Comparison of ENCODE assay signal across 1 cellular context in the genomic region with DNA sequence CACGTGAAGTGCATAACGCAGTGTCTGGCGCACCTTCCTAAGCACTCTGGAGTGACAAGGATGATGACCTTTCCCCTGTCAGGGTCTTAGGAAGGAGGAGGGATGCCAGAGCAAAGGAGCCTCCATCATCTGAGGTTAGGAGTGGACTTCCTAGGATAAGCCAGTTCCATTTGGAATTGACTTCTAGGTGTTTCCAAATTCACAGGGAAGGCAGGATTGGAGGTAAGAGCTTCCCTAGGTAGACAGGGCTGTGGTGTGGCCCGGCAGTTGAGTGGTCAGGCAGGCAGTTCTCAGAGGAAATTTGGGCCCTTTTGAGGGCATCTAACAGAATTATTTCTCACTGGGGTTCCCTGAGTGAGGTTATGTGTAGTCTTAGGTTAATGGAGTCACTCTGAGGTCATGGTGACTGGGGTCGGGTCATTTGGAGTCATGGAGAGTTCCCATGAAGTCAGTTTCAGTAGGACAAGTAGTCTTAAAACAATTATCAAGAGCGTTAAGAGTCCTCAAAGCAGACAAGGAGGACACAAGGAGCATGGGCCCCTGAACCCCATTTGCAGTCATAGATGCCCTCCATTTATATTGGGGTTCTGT.
TF ChIP-seq lines count a peak whose summit lies in the region.

No MANE protein-coding gene starts in this region.

TF ChIP-seq in HepG2, 621 proteins besides CTCF, POLR2A, EP300 and RAD21:
- TF ChIP-seq POLR2AphosphoS2 (IDR thresholded peaks at IDR 0.05; ENCODE audit: low read depth, low read length) (peak; percentile 23; the same call in 1 of the 2 replicates), RNF2 (conservative IDR thresholded peaks at IDR 0.05; ENCODE audit: low read depth) (no peak), RBM22 (optimal IDR thresholded peaks at IDR 0.05; ENCODE audit: low read length) (peak; percentile 60), POLR2G (IDR thresholded peaks at IDR 0.05; ENCODE audit: low read depth, low read length) (0 out of 2 replicates have a peak, but pooled peaks have one; percentile 40)
- TF ChIP-seq, protein P1, sequence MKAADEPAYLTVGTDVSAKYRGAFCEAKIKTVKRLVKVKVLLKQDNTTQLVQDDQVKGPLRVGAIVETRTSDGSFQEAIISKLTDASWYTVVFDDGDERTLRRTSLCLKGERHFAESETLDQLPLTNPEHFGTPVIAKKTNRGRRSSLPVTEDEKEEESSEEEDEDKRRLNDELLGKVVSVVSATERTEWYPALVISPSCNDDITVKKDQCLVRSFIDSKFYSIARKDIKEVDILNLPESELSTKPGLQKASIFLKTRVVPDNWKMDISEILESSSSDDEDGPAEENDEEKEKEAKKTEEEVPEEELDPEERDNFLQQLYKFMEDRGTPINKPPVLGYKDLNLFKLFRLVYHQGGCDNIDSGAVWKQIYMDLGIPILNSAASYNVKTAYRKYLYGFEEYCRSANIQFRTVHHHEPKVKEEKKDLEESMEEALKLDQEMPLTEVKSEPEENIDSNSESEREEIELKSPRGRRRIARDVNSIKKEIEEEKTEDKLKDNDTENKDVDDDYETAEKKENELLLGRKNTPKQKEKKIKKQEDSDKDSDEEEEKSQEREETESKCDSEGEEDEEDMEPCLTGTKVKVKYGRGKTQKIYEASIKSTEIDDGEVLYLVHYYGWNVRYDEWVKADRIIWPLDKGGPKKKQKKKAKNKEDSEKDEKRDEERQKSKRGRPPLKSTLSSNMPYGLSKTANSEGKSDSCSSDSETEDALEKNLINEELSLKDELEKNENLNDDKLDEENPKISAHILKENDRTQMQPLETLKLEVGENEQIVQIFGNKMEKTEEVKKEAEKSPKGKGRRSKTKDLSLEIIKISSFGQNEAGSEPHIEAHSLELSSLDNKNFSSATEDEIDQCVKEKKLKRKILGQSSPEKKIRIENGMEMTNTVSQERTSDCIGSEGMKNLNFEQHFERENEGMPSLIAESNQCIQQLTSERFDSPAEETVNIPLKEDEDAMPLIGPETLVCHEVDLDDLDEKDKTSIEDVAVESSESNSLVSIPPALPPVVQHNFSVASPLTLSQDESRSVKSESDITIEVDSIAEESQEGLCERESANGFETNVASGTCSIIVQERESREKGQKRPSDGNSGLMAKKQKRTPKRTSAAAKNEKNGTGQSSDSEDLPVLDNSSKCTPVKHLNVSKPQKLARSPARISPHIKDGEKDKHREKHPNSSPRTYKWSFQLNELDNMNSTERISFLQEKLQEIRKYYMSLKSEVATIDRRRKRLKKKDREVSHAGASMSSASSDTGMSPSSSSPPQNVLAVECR (CRISPR knock-in tag; IDR thresholded peaks at IDR 0.05; ENCODE audit: borderline replicate concordance) = no peak
